ENCODE assay signal across 18 cellular contexts in the genomic region with DNA sequence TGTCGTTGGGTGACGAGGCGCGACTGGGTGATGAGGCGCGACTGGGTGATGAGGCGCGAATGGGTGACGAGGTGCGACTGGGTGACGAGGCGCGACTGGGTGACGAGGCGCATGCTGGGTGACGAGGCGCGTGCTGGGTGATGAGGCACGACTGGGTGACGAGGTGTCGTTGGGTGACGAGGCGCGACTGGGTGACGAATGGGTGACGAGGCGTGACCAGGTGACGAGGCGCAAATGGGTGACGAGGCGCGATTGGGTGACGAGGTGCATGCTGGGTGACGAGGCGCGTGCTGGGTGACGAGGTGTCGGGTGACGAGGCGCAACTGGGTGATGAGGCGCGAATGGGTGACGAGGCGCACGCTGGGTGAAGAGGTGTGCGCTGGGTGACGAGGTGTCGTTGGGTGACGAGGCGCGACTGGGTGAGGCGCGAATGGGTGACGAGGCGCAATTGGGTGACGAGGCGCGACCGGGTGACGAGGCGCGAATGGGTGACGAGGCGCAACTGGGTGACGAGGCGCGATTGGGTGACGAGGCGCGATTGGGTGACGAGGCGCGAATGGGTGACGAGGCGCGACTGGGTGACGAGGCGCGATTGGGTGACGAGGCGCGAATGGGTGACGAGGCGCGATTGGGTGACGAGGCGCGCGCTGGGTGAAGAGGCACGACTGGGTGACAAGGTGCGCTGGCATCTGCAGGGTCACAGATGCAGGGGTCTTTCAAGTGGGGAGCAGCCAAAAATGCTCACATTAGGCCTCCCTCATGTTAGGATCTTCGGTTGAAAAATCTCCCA. TPM values are rescaled to one million over a fixed set of nuclear protein-coding genes. Genes with fewer than 3 reads are reported as not detected.
DNase-seq lines count a peak whose midpoint lies in the region; ATAC-seq, FAIRE-seq and TF ChIP-seq lines count a peak whose summit lies in the region.
"Had no signal": no experiment of that assay in that cellular context is flagged by ENCODE, and none has a peak within 500 bp of the region (broad histone marks: within the 10 kb centered on the region; RNA-seq: fewer than 3 reads in every experiment).

No MANE protein-coding gene starts in this region.

- peaks cover 14% of the 10 kb centered on the region for H3K9me3 Mint-ChIP-seq in activated CD4-positive, alpha-beta memory T cell treated with anti-CD3 and anti-CD28 coated beads for 36 hours
- peaks cover 13% of the 10 kb centered on the region for H3K9me3 Mint-ChIP-seq in activated CD4-positive, alpha-beta memory T cell treated with anti-CD3 and anti-CD28 coated beads, Interleukin-2, amount 10 ng/mL, durations not matched to agents 7 days and 5 days
- peaks cover 4 to 12% of the 10 kb centered on the region in 2 donors for H3K9me3 Mint-ChIP-seq in stimulated activated naive B cell treated with anti-CD40 and anti-IgM and Interleukin-4, amounts not matched to agents 10 μg/mL and 1 μg/mL and 100 μg/mL, for 72 hours
- H3K9me3 Mint-ChIP-seq: CD8-positive, alpha-beta memory T cell had no signal

- CTCF ChIA-PET in activated CD4-positive, alpha-beta memory T cell treated with anti-CD3 and anti-CD28 coated beads for 36 hours (lab: Charles Lee): no interaction called here
- CTCF ChIA-PET in activated CD4-positive, alpha-beta memory T cell treated with anti-CD3 and anti-CD28 coated beads, Interleukin-2, amount 10 ng/mL, durations not matched to agents 7 days and 5 days (lab: Charles Lee): no interaction called here
- CTCF ChIA-PET in GM12878 (lab: Yijun Ruan, JAX): no interaction called here

- POLR2A ChIA-PET in activated CD4-positive, alpha-beta memory T cell treated with anti-CD3 and anti-CD28 coated beads for 36 hours (lab: Charles Lee): no interaction called here
- POLR2A ChIA-PET in activated CD4-positive, alpha-beta memory T cell treated with anti-CD3 and anti-CD28 coated beads, Interleukin-2, amount 10 ng/mL, durations not matched to agents 7 days and 5 days (lab: Charles Lee): no interaction called here
- POLR2A ChIA-PET in GM12878 (lab: Charles Lee): no interaction called here

- no peak overlapping the region for H2BK5ac ChIP-seq in mesenchymal stem cell (ENCODE audit: low read depth, low read length, poor library complexity, severe bottlenecking)

- no peak for ATAC-seq in GM12878
- ATAC-seq in stimulated activated naive B cell treated with anti-CD40 and anti-IgM and Interleukin-4, amounts not matched to agents 10 μg/mL and 1 μg/mL and 100 μg/mL, for 72 hours (replicated peaks): no peak
- ATAC-seq: Panc1 had no signal

- H2AFZ ChIP-seq in GM12878 (ENCODE audit: control insufficient read depth, low read depth, low read length): no peak overlapping the region
- no peak overlapping the region for H2AFZ ChIP-seq in mesenchymal stem cell (ENCODE audit: low read depth, low read length)

- no peak overlapping the region for H2AK5ac ChIP-seq in mesenchymal stem cell (ENCODE audit: low read length, severe bottlenecking)

- no peak overlapping the region for H3K4ac ChIP-seq in mesenchymal stem cell (ENCODE audit: low read depth in 1 of 2, low read length in 2 of 2)

- H3K27ac Mint-ChIP-seq in activated CD4-positive, alpha-beta memory T cell treated with anti-CD3 and anti-CD28 coated beads for 36 hours: no peak overlapping the region
- no peak overlapping the region for H3K27ac Mint-ChIP-seq in activated CD4-positive, alpha-beta memory T cell treated with anti-CD3 and anti-CD28 coated beads, Interleukin-2, amount 10 ng/mL, durations not matched to agents 7 days and 5 days
- H3K27ac Mint-ChIP-seq in stimulated activated naive B cell treated with anti-CD40 and anti-IgM and Interleukin-4, amounts not matched to agents 10 μg/mL and 1 μg/mL and 100 μg/mL, for 72 hours: peak overlapping the region; percentile 69

- H3K4me1 Mint-ChIP-seq in activated CD4-positive, alpha-beta memory T cell treated with anti-CD3 and anti-CD28 coated beads for 36 hours (ENCODE audit: low read depth): no peaks in the 10 kb centered on the region
- H3K4me1 Mint-ChIP-seq in activated CD4-positive, alpha-beta memory T cell treated with anti-CD3 and anti-CD28 coated beads, Interleukin-2, amount 10 ng/mL, durations not matched to agents 7 days and 5 days: peaks cover 3% of the 10 kb centered on the region
- H3K4me1 Mint-ChIP-seq in stimulated activated naive B cell treated with anti-CD40 and anti-IgM and Interleukin-4, amounts not matched to agents 10 μg/mL and 1 μg/mL and 100 μg/mL, for 72 hours: peaks cover 6 to 16% of the 10 kb centered on the region in 2 donors

- no peak overlapping the region for H3K14ac ChIP-seq in mesenchymal stem cell (ENCODE audit: low read length in 2 of 2)

- H3K27me3 Mint-ChIP-seq in activated CD4-positive, alpha-beta memory T cell treated with anti-CD3 and anti-CD28 coated beads for 36 hours: peaks cover 54% of the 10 kb centered on the region
- peaks cover 43% of the 10 kb centered on the region for H3K27me3 Mint-ChIP-seq in activated CD4-positive, alpha-beta memory T cell treated with anti-CD3 and anti-CD28 coated beads, Interleukin-2, amount 10 ng/mL, durations not matched to agents 7 days and 5 days
- H3K27me3 Mint-ChIP-seq in stimulated activated naive B cell treated with anti-CD40 and anti-IgM and Interleukin-4, amounts not matched to agents 10 μg/mL and 1 μg/mL and 100 μg/mL, for 72 hours: peaks cover 42 to 62% of the 10 kb centered on the region in 2 donors

- H3K36me3 Mint-ChIP-seq in activated CD4-positive, alpha-beta memory T cell treated with anti-CD3 and anti-CD28 coated beads for 36 hours: peaks cover 8% of the 10 kb centered on the region
- peaks cover 13% of the 10 kb centered on the region for H3K36me3 Mint-ChIP-seq in activated CD4-positive, alpha-beta memory T cell treated with anti-CD3 and anti-CD28 coated beads, Interleukin-2, amount 10 ng/mL, durations not matched to agents 7 days and 5 days (ENCODE audit: low read depth)
- peaks cover 0 to 13% of the 10 kb centered on the region in 2 donors for H3K36me3 Mint-ChIP-seq in stimulated activated naive B cell treated with anti-CD40 and anti-IgM and Interleukin-4, amounts not matched to agents 10 μg/mL and 1 μg/mL and 100 μg/mL, for 72 hours
- H3K36me3 Mint-ChIP-seq: CD8-positive, alpha-beta memory T cell had no signal

- in situ Hi-C loops in GM12878 (cut with MboI): no loop called here

- intact Hi-C loops in activated CD4-positive, alpha-beta memory T cell treated with anti-CD3 and anti-CD28 coated beads for 36 hours (cut with micrococcal nuclease): no loop called here
- intact Hi-C loops in GM12878 (cut with micrococcal nuclease; ENCODE audit: unreplicated experiment): no loop called here

- peak overlapping the region; percentile 12 for H3K4me3 Mint-ChIP-seq in activated CD4-positive, alpha-beta memory T cell treated with anti-CD3 and anti-CD28 coated beads for 36 hours
- no peak overlapping the region for H3K4me3 Mint-ChIP-seq in activated CD4-positive, alpha-beta memory T cell treated with anti-CD3 and anti-CD28 coated beads, Interleukin-2, amount 10 ng/mL, durations not matched to agents 7 days and 5 days
- H3K4me3 Mint-ChIP-seq in stimulated activated naive B cell treated with anti-CD40 and anti-IgM and Interleukin-4, amounts not matched to agents 10 μg/mL and 1 μg/mL and 100 μg/mL, for 72 hours: peak overlapping the region in 1 of 2 donors; percentile 36
- H3K4me3 Mint-ChIP-seq: CD8-positive, alpha-beta memory T cell had no signal

- H3K27ac ChIP-seq in GM12878 (ENCODE audit: control insufficient read depth, insufficient read depth): no peak overlapping the region
- H3K27ac ChIP-seq in mesenchymal stem cell (ENCODE audit: low read length, poor library complexity, severe bottlenecking): no peak overlapping the region
- H3K27ac ChIP-seq: C4-2B had no signal

- no peaks in the 10 kb centered on the region for H3K79me2 ChIP-seq in GM12878 (ENCODE audit: control insufficient read depth, insufficient read depth, low read length)

- H2BK15ac ChIP-seq in mesenchymal stem cell (ENCODE audit: low read depth, poor library complexity, severe bottlenecking): no peak overlapping the region

- H2BK12ac ChIP-seq in mesenchymal stem cell (ENCODE audit: low read length in 2 of 2): no peak overlapping the region

- no peaks in the 10 kb centered on the region for H3K79me1 ChIP-seq in mesenchymal stem cell (replicated peaks; ENCODE audit: low read length, poor library complexity, severe bottlenecking)

- H3K36me3 ChIP-seq in GM12878 (ENCODE audit: control insufficient read depth in 2 of 2, insufficient read depth in 2 of 2, low read length in 1 of 2) (no peaks in the 10 kb centered on the region), mesenchymal stem cell (ENCODE audit: control insufficient read depth in 1 of 2, insufficient read depth in 2 of 2, low read depth in 1 of 2, low read length in 2 of 2) (no peaks in the 10 kb centered on the region)
- H3K36me3 ChIP-seq: MG63 had no signal

- no peak for DNase-seq in activated CD4-positive, alpha-beta memory T cell treated with anti-CD3 and anti-CD28 coated beads for 36 hours
- no peak for DNase-seq in activated CD4-positive, alpha-beta memory T cell treated with anti-CD3 and anti-CD28 coated beads, Interleukin-2, amount 10 ng/mL, durations not matched to agents 7 days and 5 days
- DNase-seq in GM12878 (ENCODE audit: low read depth, low spot score) (no peak), mesenchymal stem cell (no peak), NAMALWA (ENCODE audit: low spot score) (no peak), C1 segment of cervical spinal cord (lab: John Stamatoyannopoulos, UW) (no peak)
- no peak for DNase-seq in stimulated activated naive B cell treated with anti-CD40 and anti-IgM and Interleukin-4, amounts not matched to agents 10 μg/mL and 1 μg/mL and 100 μg/mL, for 72 hours
- DNase-seq: AML-193; CD8-positive, alpha-beta memory T cell; EL; GF-D8; MG63; NCI-H1092; NCI-H1436; NCI-H187 treated with DMSO at 0.1 percent for 48 hours had no signal

- H3K4me1 ChIP-seq in GM12878 (ENCODE audit: control insufficient read depth, insufficient read depth, low read length) (no peaks in the 10 kb centered on the region), mesenchymal stem cell (ENCODE audit: control insufficient read depth, insufficient read depth, low read depth, low read length) (no peaks in the 10 kb centered on the region)

- H3K27me3 ChIP-seq in GM12878 (replicated peaks in 1 of 2; ENCODE audit: control insufficient read depth in 2 of 2, insufficient read depth in 2 of 2, low read length in 1 of 2) (peaks cover 0 to 2% of the 10 kb centered on the region in 2 experiments; a peak in 1 of 4 replicates), mesenchymal stem cell (ENCODE audit: control insufficient read depth in 1 of 2, insufficient read depth in 1 of 2, low read length in 2 of 2) (peaks cover 26 to 31% of the 10 kb centered on the region in 2 experiments)
- H3K27me3 ChIP-seq: MG63 had no signal

- TF ChIP-seq RAD21 in GM12878 (IDR thresholded peaks at IDR 0.05; ENCODE audit: insufficient read depth, low read depth, low read length): no peak

- TF ChIP-seq POLR2A in GM12878 (IDR thresholded peaks at IDR 0.05; ENCODE audit: low read depth, low read length): no peak

- H3K9ac ChIP-seq in GM12878 (ENCODE audit: control insufficient read depth, insufficient read depth, low read length) (no peak overlapping the region), mesenchymal stem cell (ENCODE audit: low read length) (no peak overlapping the region)

- WGBS in GM12878 (ENCODE audit: insufficient coverage, insufficient replicate concordance, low lambda C conversion rate, missing lambda C conversion rate): 91% methylated on average over 59 of the region's 92 CpGs
- WGBS in mesenchymal stem cell: 98% methylated on average over 92 of the region's 92 CpGs

- H3K23ac ChIP-seq in mesenchymal stem cell (ENCODE audit: low read length in 2 of 2): no peak overlapping the region

- H3K4me2 ChIP-seq in GM12878 (ENCODE audit: control insufficient read depth, insufficient read depth) (no peak overlapping the region), mesenchymal stem cell (ENCODE audit: low read length, poor library complexity, severe bottlenecking) (no peak overlapping the region)

- no peak for TF ChIP-seq CTCF in GM12878 (IDR thresholded peaks at IDR 0.05 in 2 of 3, conservative IDR thresholded peaks at IDR 0.05 in 1 of 3; ENCODE audit: control insufficient read depth in 2 of 3, extremely low read depth in 1 of 3, insufficient read depth in 1 of 3, low read depth in 3 of 3, low read length in 3 of 3)

- H3K9me3 ChIP-seq in GM12878 (replicated peaks; ENCODE audit: control insufficient read depth, insufficient read depth, low read length) (no peaks in the 10 kb centered on the region; the same call in 2 of the 3 replicates), mesenchymal stem cell (ENCODE audit: control insufficient read depth, low read length) (no peaks in the 10 kb centered on the region)
- H3K9me3 ChIP-seq: MG63 had no signal

- no peaks in the 10 kb centered on the region for H4K20me1 ChIP-seq in GM12878 (ENCODE audit: control insufficient read depth, insufficient read depth)

- no peak for TF ChIP-seq EP300 in GM12878 (IDR thresholded peaks at IDR 0.05; ENCODE audit: borderline replicate concordance in 1 of 2, control insufficient read depth in 1 of 2, low read depth in 2 of 2, low read length in 2 of 2)

- no peak overlapping the region for H3K18ac ChIP-seq in mesenchymal stem cell (ENCODE audit: low read depth in 1 of 2, low read length in 2 of 2)

- no peak overlapping the region for H4K8ac ChIP-seq in mesenchymal stem cell (ENCODE audit: low read length)

- no peak for FAIRE-seq in GM12878 (lab: Jason Lieb, UNC)
- FAIRE-seq: H54 had no signal

- BruUV-seq in GM12878 (replicated peaks; lab: Mats Ljungman, UMichigan): no TSS peak

- RAD21 ChIA-PET in GM12878 (lab: Charles Lee; ENCODE audit: unreplicated experiment): no interaction called here

- no peak overlapping the region for H2BK120ac ChIP-seq in mesenchymal stem cell (ENCODE audit: low read depth, low read length)

- SMC1A ChIA-PET in GM12878 (lab: Charles Lee; ENCODE audit: uncharacterized antibody, unreplicated experiment): no interaction called here

- no peak overlapping the region for H3K4me3 ChIP-seq in GM12878
- H3K4me3 ChIP-seq in mesenchymal stem cell (ENCODE audit: insufficient read depth in 1 of 2, low read depth in 1 of 2, low read length in 2 of 2): peak overlapping the region in 1 of 2 experiments; percentile 14
- H3K4me3 ChIP-seq: MG63 had no signal

- H4K91ac ChIP-seq in mesenchymal stem cell (ENCODE audit: low read length): peak overlapping the region; percentile 80

RNA-seq across cellular contexts. Expression of gene NOM1, which starts 7.9 kb away (rescaled TPM):
- total RNA-seq in activated CD4-positive, alpha-beta memory T cell treated with anti-CD3 and anti-CD28 coated beads for 36 hours: 10 to 100 TPM; 29.2 to 31.3 TPM
- 10 to 100 TPM; 22.1 to 22.8 TPM for total RNA-seq in activated CD4-positive, alpha-beta memory T cell treated with anti-CD3 and anti-CD28 coated beads, Interleukin-2, amount 10 ng/mL, durations not matched to agents 7 days and 5 days
- total RNA-seq in GM12878 (2013; cell fraction: nucleolus; rRNA removed): 77.9 and 79.1 TPM in 2 replicates
- total RNA-seq in GM12878 (2014; rRNA removed): 17.6 and 19.0 TPM in 2 replicates
- total RNA-seq in GM12878 (2014; rRNA removed; fragmentation: Illumina TruSeq; extraction: Trizol): 13.1 and 18.1 TPM in 2 replicates
- 18.3 and 20.1 TPM in 2 replicates for total RNA-seq in GM12878 (2021)
- 8.6 TPM for polyA plus RNA-seq in GM12878 (2011; ENCODE audit: low read depth)
- 15.7 and 18.0 TPM in 2 replicates for polyA plus RNA-seq in GM12878 (2011; rRNA removed)
- polyA plus RNA-seq in GM12878 (2011; cell fraction: cytosol; rRNA removed): 12.9 and 14.4 TPM in 2 replicates
- polyA plus RNA-seq in GM12878 (2011; cell fraction: nucleus; rRNA removed): 31.6 and 44.3 TPM in 2 replicates
- polyA plus RNA-seq in GM12878 (2012): 11.9 and 14.8 TPM in 2 replicates
- polyA plus RNA-seq in GM12878 (2014; fragmentation: Illumina TruSeq; extraction: Trizol): 18.2 and 21.6 TPM in 2 replicates
- polyA plus RNA-seq in GM12878 (2014; fragmentation: Nextera tagmentation; extraction: Ambion mirVana): 1 to 10 TPM; 2.9 to 4.2 TPM
- polyA plus RNA-seq in GM12878 (2014; rRNA removed): 20.8 and 21.3 TPM in 2 replicates
- 10 to 100 TPM; 12.7 to 13.9 TPM for polyA plus RNA-seq in GM12878 (2016; fragmentation: Nextera tagmentation; extraction: Ambion mirVana)
- 18.7 and 20.2 TPM in 2 replicates for polyA minus RNA-seq in GM12878 (2011; rRNA and poly(A)+ RNA removed)
- 12.0 and 14.8 TPM in 2 replicates for polyA minus RNA-seq in GM12878 (2011; cell fraction: cytosol; rRNA and poly(A)+ RNA removed)
- 18.6 and 34.3 TPM in 2 replicates for polyA minus RNA-seq in GM12878 (2011; cell fraction: nucleus; rRNA and poly(A)+ RNA removed)
- polyA plus RNA-seq in mesenchymal stem cell (2013, experiment 1 of 2): 8.6 TPM
- 7.6 TPM for polyA plus RNA-seq in mesenchymal stem cell (2013, experiment 2 of 2)

RNA-seq across cellular contexts. Expression of gene LMBR1, which starts 48.6 kb away (rescaled TPM):
- 10 to 100 TPM; 36.6 to 37.8 TPM for total RNA-seq in activated CD4-positive, alpha-beta memory T cell treated with anti-CD3 and anti-CD28 coated beads for 36 hours
- 10 to 100 TPM; 51.3 to 51.8 TPM for total RNA-seq in activated CD4-positive, alpha-beta memory T cell treated with anti-CD3 and anti-CD28 coated beads, Interleukin-2, amount 10 ng/mL, durations not matched to agents 7 days and 5 days
- total RNA-seq in GM12878 (2013; cell fraction: nucleolus; rRNA removed): 221 and 240 TPM in 2 replicates
- total RNA-seq in GM12878 (2014; rRNA removed) (49.0 and 63.5 TPM in 2 replicates), GM12878 (2014; rRNA removed; fragmentation: Illumina TruSeq; extraction: Trizol) (27.1 and 28.3 TPM in 2 replicates), GM12878 (2021) (44.4 and 52.9 TPM in 2 replicates)
- polyA plus RNA-seq in GM12878 (2011; ENCODE audit: low read depth): 11.0 TPM
- polyA plus RNA-seq in GM12878 (2011; rRNA removed) (29.1 and 43.4 TPM in 2 replicates), GM12878 (2014; fragmentation: Illumina TruSeq; extraction: Trizol) (28.4 and 33.4 TPM in 2 replicates), GM12878 (2014; fragmentation: Nextera tagmentation; extraction: Ambion mirVana) (1 to 10 TPM; 4.0 to 7.5 TPM), GM12878 (2014; rRNA removed) (24.7 and 27.4 TPM in 2 replicates), GM12878 (2016; fragmentation: Nextera tagmentation; extraction: Ambion mirVana) (10 to 100 TPM; 44.2 to 46.5 TPM)
- polyA plus RNA-seq in GM12878 (2011; cell fraction: cytosol; rRNA removed): 21.4 and 23.7 TPM in 2 replicates
- 50.8 and 52.8 TPM in 2 replicates for polyA plus RNA-seq in GM12878 (2011; cell fraction: nucleus; rRNA removed)
- polyA plus RNA-seq in GM12878 (2012): 14.0 and 19.9 TPM in 2 replicates
- polyA minus RNA-seq in GM12878 (2011; rRNA and poly(A)+ RNA removed): 70.2 and 78.6 TPM in 2 replicates
- polyA minus RNA-seq in GM12878 (2011; cell fraction: cytosol; rRNA and poly(A)+ RNA removed): 18.4 and 19.6 TPM in 2 replicates
- 85.7 and 148 TPM in 2 replicates for polyA minus RNA-seq in GM12878 (2011; cell fraction: nucleus; rRNA and poly(A)+ RNA removed)
- polyA plus RNA-seq in mesenchymal stem cell (2013, experiment 1 of 2): 19.1 TPM
- 20.0 TPM for polyA plus RNA-seq in mesenchymal stem cell (2013, experiment 2 of 2)
